1 cellular context compared by ENCODE assay signal in genomic region chr4:159899596-159899995, GRCh38.
TF ChIP-seq lines count a peak whose summit lies in the region.

No MANE protein-coding gene starts in this region.

TF ChIP-seq in GM23338, 12 proteins besides CTCF, POLR2A, EP300 and RAD21 (continued from another document):
- TF ChIP-seq, protein P1, sequence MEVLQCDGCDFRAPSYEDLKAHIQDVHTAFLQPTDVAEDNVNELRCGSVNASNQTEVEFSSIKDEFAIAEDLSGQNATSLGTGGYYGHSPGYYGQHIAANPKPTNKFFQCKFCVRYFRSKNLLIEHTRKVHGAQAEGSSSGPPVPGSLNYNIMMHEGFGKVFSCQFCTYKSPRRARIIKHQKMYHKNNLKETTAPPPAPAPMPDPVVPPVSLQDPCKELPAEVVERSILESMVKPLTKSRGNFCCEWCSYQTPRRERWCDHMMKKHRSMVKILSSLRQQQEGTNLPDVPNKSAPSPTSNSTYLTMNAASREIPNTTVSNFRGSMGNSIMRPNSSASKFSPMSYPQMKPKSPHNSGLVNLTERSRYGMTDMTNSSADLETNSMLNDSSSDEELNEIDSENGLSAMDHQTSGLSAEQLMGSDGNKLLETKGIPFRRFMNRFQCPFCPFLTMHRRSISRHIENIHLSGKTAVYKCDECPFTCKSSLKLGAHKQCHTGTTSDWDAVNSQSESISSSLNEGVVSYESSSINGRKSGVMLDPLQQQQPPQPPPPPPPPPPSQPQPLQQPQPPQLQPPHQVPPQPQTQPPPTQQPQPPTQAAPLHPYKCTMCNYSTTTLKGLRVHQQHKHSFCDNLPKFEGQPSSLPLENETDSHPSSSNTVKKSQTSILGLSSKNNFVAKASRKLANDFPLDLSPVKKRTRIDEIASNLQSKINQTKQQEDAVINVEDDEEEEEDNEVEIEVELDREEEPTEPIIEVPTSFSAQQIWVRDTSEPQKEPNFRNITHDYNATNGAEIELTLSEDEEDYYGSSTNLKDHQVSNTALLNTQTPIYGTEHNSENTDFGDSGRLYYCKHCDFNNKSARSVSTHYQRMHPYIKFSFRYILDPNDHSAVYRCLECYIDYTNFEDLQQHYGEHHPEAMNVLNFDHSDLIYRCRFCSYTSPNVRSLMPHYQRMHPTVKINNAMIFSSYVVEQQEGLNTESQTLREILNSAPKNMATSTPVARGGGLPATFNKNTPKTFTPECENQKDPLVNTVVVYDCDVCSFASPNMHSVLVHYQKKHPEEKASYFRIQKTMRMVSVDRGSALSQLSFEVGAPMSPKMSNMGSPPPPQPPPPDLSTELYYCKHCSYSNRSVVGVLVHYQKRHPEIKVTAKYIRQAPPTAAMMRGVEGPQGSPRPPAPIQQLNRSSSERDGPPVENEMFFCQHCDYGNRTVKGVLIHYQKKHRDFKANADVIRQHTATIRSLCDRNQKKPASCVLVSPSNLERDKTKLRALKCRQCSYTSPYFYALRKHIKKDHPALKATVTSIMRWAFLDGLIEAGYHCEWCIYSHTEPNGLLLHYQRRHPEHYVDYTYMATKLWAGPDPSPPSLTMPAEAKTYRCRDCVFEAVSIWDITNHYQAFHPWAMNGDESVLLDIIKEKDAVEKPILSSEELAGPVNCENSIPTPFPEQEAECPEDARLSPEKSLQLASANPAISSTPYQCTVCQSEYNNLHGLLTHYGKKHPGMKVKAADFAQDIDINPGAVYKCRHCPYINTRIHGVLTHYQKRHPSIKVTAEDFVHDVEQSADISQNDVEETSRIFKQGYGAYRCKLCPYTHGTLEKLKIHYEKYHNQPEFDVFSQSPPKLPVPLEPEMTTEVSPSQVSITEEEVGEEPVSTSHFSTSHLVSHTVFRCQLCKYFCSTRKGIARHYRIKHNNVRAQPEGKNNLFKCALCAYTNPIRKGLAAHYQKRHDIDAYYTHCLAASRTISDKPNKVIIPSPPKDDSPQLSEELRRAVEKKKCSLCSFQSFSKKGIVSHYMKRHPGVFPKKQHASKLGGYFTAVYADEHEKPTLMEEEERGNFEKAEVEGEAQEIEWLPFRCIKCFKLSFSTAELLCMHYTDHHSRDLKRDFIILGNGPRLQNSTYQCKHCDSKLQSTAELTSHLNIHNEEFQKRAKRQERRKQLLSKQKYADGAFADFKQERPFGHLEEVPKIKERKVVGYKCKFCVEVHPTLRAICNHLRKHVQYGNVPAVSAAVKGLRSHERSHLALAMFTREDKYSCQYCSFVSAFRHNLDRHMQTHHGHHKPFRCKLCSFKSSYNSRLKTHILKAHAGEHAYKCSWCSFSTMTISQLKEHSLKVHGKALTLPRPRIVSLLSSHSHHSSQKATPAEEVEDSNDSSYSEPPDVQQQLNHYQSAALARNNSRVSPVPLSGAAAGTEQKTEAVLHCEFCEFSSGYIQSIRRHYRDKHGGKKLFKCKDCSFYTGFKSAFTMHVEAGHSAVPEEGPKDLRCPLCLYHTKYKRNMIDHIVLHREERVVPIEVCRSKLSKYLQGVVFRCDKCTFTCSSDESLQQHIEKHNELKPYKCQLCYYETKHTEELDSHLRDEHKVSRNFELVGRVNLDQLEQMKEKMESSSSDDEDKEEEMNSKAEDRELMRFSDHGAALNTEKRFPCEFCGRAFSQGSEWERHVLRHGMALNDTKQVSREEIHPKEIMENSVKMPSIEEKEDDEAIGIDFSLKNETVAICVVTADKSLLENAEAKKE (CRISPR knock-in tag; IDR thresholded peaks at IDR 0.05) = no peak
- TF ChIP-seq NANOG (IDR thresholded peaks at IDR 0.05; ENCODE audit: borderline replicate concordance) (no peak), ZNF331 (CRISPR knock-in tag; IDR thresholded peaks at IDR 0.05; ENCODE audit: low read depth) (no peak), ZNF114 (CRISPR knock-in tag; IDR thresholded peaks at IDR 0.05) (no peak)
- TF ChIP-seq, protein P2, sequence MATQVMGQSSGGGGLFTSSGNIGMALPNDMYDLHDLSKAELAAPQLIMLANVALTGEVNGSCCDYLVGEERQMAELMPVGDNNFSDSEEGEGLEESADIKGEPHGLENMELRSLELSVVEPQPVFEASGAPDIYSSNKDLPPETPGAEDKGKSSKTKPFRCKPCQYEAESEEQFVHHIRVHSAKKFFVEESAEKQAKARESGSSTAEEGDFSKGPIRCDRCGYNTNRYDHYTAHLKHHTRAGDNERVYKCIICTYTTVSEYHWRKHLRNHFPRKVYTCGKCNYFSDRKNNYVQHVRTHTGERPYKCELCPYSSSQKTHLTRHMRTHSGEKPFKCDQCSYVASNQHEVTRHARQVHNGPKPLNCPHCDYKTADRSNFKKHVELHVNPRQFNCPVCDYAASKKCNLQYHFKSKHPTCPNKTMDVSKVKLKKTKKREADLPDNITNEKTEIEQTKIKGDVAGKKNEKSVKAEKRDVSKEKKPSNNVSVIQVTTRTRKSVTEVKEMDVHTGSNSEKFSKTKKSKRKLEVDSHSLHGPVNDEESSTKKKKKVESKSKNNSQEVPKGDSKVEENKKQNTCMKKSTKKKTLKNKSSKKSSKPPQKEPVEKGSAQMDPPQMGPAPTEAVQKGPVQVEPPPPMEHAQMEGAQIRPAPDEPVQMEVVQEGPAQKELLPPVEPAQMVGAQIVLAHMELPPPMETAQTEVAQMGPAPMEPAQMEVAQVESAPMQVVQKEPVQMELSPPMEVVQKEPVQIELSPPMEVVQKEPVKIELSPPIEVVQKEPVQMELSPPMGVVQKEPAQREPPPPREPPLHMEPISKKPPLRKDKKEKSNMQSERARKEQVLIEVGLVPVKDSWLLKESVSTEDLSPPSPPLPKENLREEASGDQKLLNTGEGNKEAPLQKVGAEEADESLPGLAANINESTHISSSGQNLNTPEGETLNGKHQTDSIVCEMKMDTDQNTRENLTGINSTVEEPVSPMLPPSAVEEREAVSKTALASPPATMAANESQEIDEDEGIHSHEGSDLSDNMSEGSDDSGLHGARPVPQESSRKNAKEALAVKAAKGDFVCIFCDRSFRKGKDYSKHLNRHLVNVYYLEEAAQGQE (IDR thresholded peaks at IDR 0.05; ENCODE audit: unreplicated experiment) = no peak
